Comparison of ENCODE assay signal across 1 cellular context in genomic region chr10:17123961-17124360, GRCh38.
TF ChIP-seq lines count a peak whose summit lies in the region.

No MANE protein-coding gene starts in this region.

TF ChIP-seq in H1, 55 proteins besides CTCF, POLR2A, EP300 and RAD21:
- TF ChIP-seq GABPA (IDR thresholded peaks at IDR 0.05; ENCODE audit: borderline replicate concordance, insufficient read depth, low read length): no peak
- TF ChIP-seq EGR1 (IDR thresholded peaks at IDR 0.05; ENCODE audit: borderline replicate concordance, low read depth, low read length): no peak
- no peak for TF ChIP-seq ASH2L (IDR thresholded peaks at IDR 0.05; ENCODE audit: low read length)
- no peak for TF ChIP-seq SP4 (IDR thresholded peaks at IDR 0.05; ENCODE audit: low read length)
- no peak for TF ChIP-seq EZH2 (IDR thresholded peaks at IDR 0.05; ENCODE audit: low read depth, low read length, severe bottlenecking)
- TF ChIP-seq TAF7 (optimal IDR thresholded peaks at IDR 0.05; ENCODE audit: borderline replicate concordance, low read depth, low read length): no peak
- TF ChIP-seq E2F6 (IDR thresholded peaks at IDR 0.05): no peak
- no peak for TF ChIP-seq POLR2AphosphoS5 (IDR thresholded peaks at IDR 0.05; ENCODE audit: low read depth, low read length)
- TF ChIP-seq BRCA1 (IDR thresholded peaks at IDR 0.05; ENCODE audit: low read depth, low read length): no peak
- no peak for TF ChIP-seq JUND (IDR thresholded peaks at IDR 0.05; ENCODE audit: low read length)
- TF ChIP-seq BACH1 (IDR thresholded peaks at IDR 0.05; ENCODE audit: low read length): no peak
- no peak for TF ChIP-seq KDM5A (IDR thresholded peaks at IDR 0.05; ENCODE audit: low read length)
- TF ChIP-seq CEBPB (IDR thresholded peaks at IDR 0.05; ENCODE audit: low read depth, low read length): no peak
- no peak for TF ChIP-seq NRF1 (IDR thresholded peaks at IDR 0.05; ENCODE audit: low read depth, low read length)
- TF ChIP-seq SP2 (IDR thresholded peaks at IDR 0.05; ENCODE audit: low read length): no peak
- TF ChIP-seq RFX5 (IDR thresholded peaks at IDR 0.05; ENCODE audit: borderline replicate concordance, low read depth, low read length): no peak
- TF ChIP-seq SIX5 (IDR thresholded peaks at IDR 0.05; ENCODE audit: low read depth, low read length): no peak
- no peak for TF ChIP-seq ZNF274 (IDR thresholded peaks at IDR 0.05; ENCODE audit: borderline replicate concordance, extremely low read depth, low read length)
- no peak for TF ChIP-seq TCF12 (IDR thresholded peaks at IDR 0.05; ENCODE audit: low read depth, low read length)
